In the genomic region with DNA sequence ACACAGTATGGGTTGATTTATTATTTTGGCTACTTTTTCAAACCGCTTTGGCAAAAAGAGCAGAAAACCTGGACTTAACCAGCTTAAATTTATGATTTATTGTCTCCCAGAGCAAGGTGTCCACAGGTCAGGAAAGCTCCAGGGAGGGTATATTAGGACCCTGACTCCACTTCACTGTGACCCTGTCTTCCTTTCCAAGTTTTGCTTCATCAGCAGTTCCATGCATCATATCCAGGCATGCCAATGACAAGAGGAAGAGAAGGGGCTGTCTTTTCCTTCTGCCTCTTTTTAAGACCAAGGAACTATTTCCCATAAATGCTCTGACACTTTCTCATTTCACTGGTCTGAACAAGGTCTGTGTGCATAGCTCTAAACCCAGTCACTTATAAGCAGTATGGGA, we compare ENCODE assay signal across 23 cellular contexts.
"Had no signal": no experiment of that assay in that cellular context is flagged by ENCODE, and none has a peak within 500 bp of the region (broad histone marks: within the 10 kb centered on the region; RNA-seq: fewer than 3 reads in every experiment).

No MANE protein-coding gene starts in this region.

- H3K4me1 Mint-ChIP-seq: mesothelial cell of epicardium, naive B cell had no signal

- H3K27ac Mint-ChIP-seq: mesothelial cell of epicardium, naive B cell had no signal

- H3K4me3 ChIP-seq: coronary artery, dorsolateral prefrontal cortex, esophagus muscularis mucosa, gastroesophageal sphincter, heart left ventricle, left lung, lower lobe of right lung, mucosa of descending colon had no signal

- H3K27ac ChIP-seq: coronary artery, dorsolateral prefrontal cortex, esophagus muscularis mucosa, foreskin keratinocyte, gastroesophageal sphincter, heart left ventricle, left lung, lower lobe of right lung had no signal

- H3K4me3 Mint-ChIP-seq: mesothelial cell of epicardium, naive B cell had no signal

- H3K27me3 ChIP-seq: esophagus muscularis mucosa, foreskin keratinocyte, gastroesophageal sphincter had no signal

- DNase-seq: dermis blood vessel endothelial cell; dorsolateral prefrontal cortex; effector CD4-positive, alpha-beta T cell; effector memory CD4-positive, alpha-beta T cell; foreskin keratinocyte; heart left ventricle; hippocampal formation; left cardiac atrium; left lung; left ventricle myocardium superior; lower lobe of right lung; mesenchymal stem cell; mucosa of descending colon; naive B cell had no signal

- H3K9me3 ChIP-seq: esophagus muscularis mucosa, gastroesophageal sphincter, heart left ventricle, left lung, lower lobe of right lung, mucosa of descending colon had no signal

- ATAC-seq: foreskin keratinocyte, gastroesophageal sphincter, heart left ventricle, left cardiac atrium, left lung, left ventricle myocardium superior, lower lobe of right lung, mucosa of descending colon had no signal

- FAIRE-seq: colon, endothelial cell of umbilical vein, frontal cortex, islet of Langerhans, keratinocyte had no signal

- H3K36me3 ChIP-seq: esophagus muscularis mucosa, gastroesophageal sphincter, heart left ventricle, left lung, lower lobe of right lung had no signal

- H3K9me3 Mint-ChIP-seq: mesothelial cell of epicardium had no signal

- H3K36me3 Mint-ChIP-seq: mesothelial cell of epicardium, naive B cell had no signal

- H3K4me1 ChIP-seq: foreskin keratinocyte, gastroesophageal sphincter, heart left ventricle, left lung, lower lobe of right lung had no signal
